In genomic region chr20:34318609-34319443, GRCh38 we compare ENCODE assay signal across 19 cellular contexts.
A peak's percentile ranks its signal among the peaks of the same experiment; 100 is the strongest.
DNase-seq lines count a peak whose midpoint lies in the region; ATAC-seq lines count a peak whose summit lies in the region.
"Had no signal": no experiment of that assay in that cellular context is flagged by ENCODE, and none has a peak within 500 bp of the region (broad histone marks: within the 10 kb centered on the region; RNA-seq: fewer than 3 reads in every experiment).

No MANE protein-coding gene starts in this region.

- peak; percentile 43 for ATAC-seq in memory B cell (ENCODE audit: low read depth)
- ATAC-seq in GM18517 (IDR thresholded peaks at IDR 0.05; ENCODE audit: unreplicated experiment) = no peak
- ATAC-seq: GM12878 had no signal

- no peaks in the 10 kb centered on the region for H4K20me1 ChIP-seq in BLaER1

- no peaks in the 10 kb centered on the region for H3K9me3 Mint-ChIP-seq in memory B cell
- H3K9me3 Mint-ChIP-seq: CD8-positive, alpha-beta memory T cell had no signal

- no peak overlapping the region for H3K9ac ChIP-seq in BLaER1
- no peak overlapping the region for H3K9ac ChIP-seq in HUES48 (ENCODE audit: low read depth, low read length)
- no peak overlapping the region for H3K9ac ChIP-seq in iPS-18a (ENCODE audit: low read length)

- H3K36me3 ChIP-seq in BLaER1 = no peaks in the 10 kb centered on the region
- no peaks in the 10 kb centered on the region for H3K36me3 ChIP-seq in HUES48 (ENCODE audit: control insufficient read depth, insufficient read depth, low read length)
- H3K36me3 ChIP-seq in iPS-18a (ENCODE audit: control insufficient read depth, low read depth, low read length) = no peaks in the 10 kb centered on the region

- H3K36me3 Mint-ChIP-seq in memory B cell = peaks cover 1% of the 10 kb centered on the region
- H3K36me3 Mint-ChIP-seq: CD8-positive, alpha-beta memory T cell had no signal

- no peak overlapping the region for H3K27ac Mint-ChIP-seq in memory B cell

- H3K4me3 Mint-ChIP-seq in memory B cell = no peak overlapping the region
- H3K4me3 Mint-ChIP-seq: CD8-positive, alpha-beta memory T cell had no signal

- DNase-seq in memory B cell (ENCODE audit: low spot score in 2 of 2) (no peak), HuH-7.5 (ENCODE audit: low spot score) (no peak), iPS-NIHi11 (ENCODE audit: low spot score) (no peak), iPS-NIHi7 (ENCODE audit: extremely low spot score) (no peak)
- DNase-seq: C1 segment of cervical spinal cord; CD8-positive, alpha-beta memory T cell; DMS53; EL; H7; NCI-H1105; NCI-H1694 treated with DMSO at 0.1 percent for 48 hours; NCI-H2107; NCI-H226; NCI-H524 had no signal

- peak overlapping the region; percentile 20 for H3K4me2 ChIP-seq in BLaER1

- H3K4me1 ChIP-seq in BLaER1 = peaks cover 14% of the 10 kb centered on the region
- H3K4me1 ChIP-seq in HUES48 (ENCODE audit: control insufficient read depth, insufficient read depth, low read length) = peaks cover 8% of the 10 kb centered on the region; the same call in 1 of the 2 replicates
- H3K4me1 ChIP-seq in iPS-18a (ENCODE audit: control insufficient read depth, low read depth, low read length) = peaks cover 25% of the 10 kb centered on the region

- peaks cover 4% of the 10 kb centered on the region for H3K27me3 Mint-ChIP-seq in memory B cell

- H3K27ac ChIP-seq in BLaER1 (no peak overlapping the region), HUES48 (ENCODE audit: low read depth, low read length) (peak overlapping the region; percentile 54), iPS-18a (ENCODE audit: low read length) (no peak overlapping the region)

- H3K9me3 ChIP-seq in BLaER1 (no peaks in the 10 kb centered on the region), HUES48 (ENCODE audit: control insufficient read depth, insufficient read depth, low read length) (no peaks in the 10 kb centered on the region), iPS-18a (ENCODE audit: control insufficient read depth, low read depth, low read length) (no peaks in the 10 kb centered on the region)

- H3K27me3 ChIP-seq in BLaER1 (no peaks in the 10 kb centered on the region), HUES48 (ENCODE audit: control insufficient read depth, insufficient read depth, low read length) (no peaks in the 10 kb centered on the region), iPS-18a (ENCODE audit: control insufficient read depth, insufficient read depth, low read length) (no peaks in the 10 kb centered on the region)

- H3K4me1 Mint-ChIP-seq in memory B cell = peaks cover 7% of the 10 kb centered on the region

- H3K4me3 ChIP-seq in BLaER1 (no peak overlapping the region), HUES48 (ENCODE audit: low read depth, low read length) (no peak overlapping the region), iPS-18a (ENCODE audit: low read length) (peak overlapping the region; percentile 4)
- H3K4me3 ChIP-seq: GM12878 had no signal
